ENCODE assay signal across 1 cellular context in the genomic region with DNA sequence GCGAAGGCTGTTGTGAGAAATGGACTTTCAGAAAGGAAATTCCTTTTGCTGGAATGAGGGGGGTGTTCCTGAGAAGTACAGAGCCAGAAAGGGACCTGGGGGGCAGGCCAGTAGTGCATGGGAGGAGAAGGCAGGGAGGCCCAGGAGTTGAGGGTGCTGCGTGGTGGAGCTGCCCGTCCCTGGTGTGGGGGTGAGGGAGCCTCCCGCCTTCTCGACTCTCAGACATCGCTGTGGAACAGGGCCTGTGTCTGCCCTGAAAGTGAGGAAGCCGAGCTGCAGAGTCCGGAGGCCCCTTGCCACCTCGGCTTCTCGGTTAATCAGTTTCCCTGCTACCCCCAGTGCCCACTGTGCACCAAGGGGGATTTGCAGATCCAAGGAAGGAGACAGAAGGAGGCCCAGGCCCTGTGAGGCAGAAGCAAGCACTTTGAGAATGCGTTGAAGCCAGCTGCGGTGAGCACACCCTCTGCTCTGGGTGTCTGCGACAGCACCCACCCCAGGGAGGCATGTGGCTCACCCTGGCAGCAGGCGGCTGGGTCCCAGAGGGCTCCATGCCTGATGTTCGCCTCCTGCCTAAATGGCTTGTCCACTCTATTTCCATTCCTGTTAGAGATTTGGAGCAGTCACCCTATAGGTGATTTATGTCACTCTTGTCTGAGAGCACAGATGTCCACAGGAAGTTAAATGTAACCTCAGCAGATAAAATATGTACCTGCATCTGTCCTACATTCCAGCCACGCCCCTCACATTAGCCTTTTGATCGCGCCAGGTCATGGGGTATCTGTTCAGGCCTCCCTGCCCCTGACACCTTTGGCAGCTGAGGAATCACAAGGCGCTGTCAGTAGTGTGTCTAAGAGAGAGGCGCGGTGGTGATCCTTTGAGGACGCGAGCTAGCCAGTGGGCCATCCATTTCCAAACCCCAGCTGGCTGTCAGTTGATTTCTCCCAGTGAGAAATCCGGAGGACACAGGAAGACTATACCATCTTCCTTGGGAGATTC.
TF ChIP-seq lines count a peak whose summit lies in the region.

No MANE protein-coding gene starts in this region.

TF ChIP-seq in K562, 482 proteins besides CTCF, POLR2A, EP300 and RAD21 (continued from another document and continues in another):
- TF ChIP-seq CBX5 (IDR thresholded peaks at IDR 0.05; ENCODE audit: borderline replicate concordance, low read depth) (no peak), TCF3 (CRISPR knock-in tag; IDR thresholded peaks at IDR 0.05) (peak; percentile 84), SREBF1 (IDR thresholded peaks at IDR 0.05; ENCODE audit: borderline replicate concordance, low read depth, low read length) (no peak), ZNF217 (CRISPR knock-in tag; IDR thresholded peaks at IDR 0.05) (no peak), TAF1 (IDR thresholded peaks at IDR 0.05; ENCODE audit: control insufficient read depth, extremely low read depth, insufficient read depth, low read length, severe bottlenecking) (no peak), ZNF436 (CRISPR knock-in tag; IDR thresholded peaks at IDR 0.05) (no peak), ZNF175 (CRISPR knock-in tag; IDR thresholded peaks at IDR 0.05; ENCODE audit: low read depth) (no peak), PTRF (tag; IDR thresholded peaks at IDR 0.05) (no peak), C11orf30 (IDR thresholded peaks at IDR 0.05; ENCODE audit: low read depth) (no peak), NFIX (CRISPR knock-in tag; IDR thresholded peaks at IDR 0.05; ENCODE audit: low read depth) (no peak), HDGF (IDR thresholded peaks at IDR 0.05) (0 out of 2 replicates have a peak, but pooled peaks have one; percentile 22), RBFOX2 (IDR thresholded peaks at IDR 0.05; ENCODE audit: low read depth, low read length) (peak; percentile 24; the same call in 1 of the 2 replicates), ZNF354B (CRISPR knock-in tag; IDR thresholded peaks at IDR 0.05) (no peak), SAFB2 (IDR thresholded peaks at IDR 0.05; ENCODE audit: borderline replicate concordance, low read depth, low read length, severe bottlenecking) (no peak), HMG20A (CRISPR knock-in tag; conservative IDR thresholded peaks at IDR 0.05) (no peak), MTA1 (IDR thresholded peaks at IDR 0.05; ENCODE audit: borderline replicate concordance) (no peak), ZEB2 (IDR thresholded peaks at IDR 0.05) (peak; percentile 84; the same call in 1 of the 2 replicates), ZSCAN29 (IDR thresholded peaks at IDR 0.05) (no peak), CSDE1 (IDR thresholded peaks at IDR 0.05) (no peak), ZKSCAN1 (IDR thresholded peaks at IDR 0.05; ENCODE audit: low read depth, low read length) (no peak), ZNF23 (CRISPR knock-in tag; IDR thresholded peaks at IDR 0.05) (no peak), DPF2 (IDR thresholded peaks at IDR 0.05) (peak; percentile 52), ZNF431 (CRISPR knock-in tag; IDR thresholded peaks at IDR 0.05) (no peak), NR3C1 (CRISPR knock-in tag; IDR thresholded peaks at IDR 0.05) (no peak), EP400 (IDR thresholded peaks at IDR 0.05) (no peak), TEAD4 (IDR thresholded peaks at IDR 0.05; ENCODE audit: low read length) (peak; percentile 89), TEAD4 (CRISPR knock-in tag; IDR thresholded peaks at IDR 0.05; ENCODE audit: borderline replicate concordance) (no peak), ZNF184 (CRISPR knock-in tag; IDR thresholded peaks at IDR 0.05) (no peak), ZNF695 (CRISPR knock-in tag; IDR thresholded peaks at IDR 0.05) (no peak), MCM3 (IDR thresholded peaks at IDR 0.05) (no peak), ZNF24 (IDR thresholded peaks at IDR 0.05) (no peak), DMBX1 (CRISPR knock-in tag; IDR thresholded peaks at IDR 0.05; ENCODE audit: borderline replicate concordance) (no peak; the same call in 1 of the 2 replicates)
- TF ChIP-seq, protein P1, sequence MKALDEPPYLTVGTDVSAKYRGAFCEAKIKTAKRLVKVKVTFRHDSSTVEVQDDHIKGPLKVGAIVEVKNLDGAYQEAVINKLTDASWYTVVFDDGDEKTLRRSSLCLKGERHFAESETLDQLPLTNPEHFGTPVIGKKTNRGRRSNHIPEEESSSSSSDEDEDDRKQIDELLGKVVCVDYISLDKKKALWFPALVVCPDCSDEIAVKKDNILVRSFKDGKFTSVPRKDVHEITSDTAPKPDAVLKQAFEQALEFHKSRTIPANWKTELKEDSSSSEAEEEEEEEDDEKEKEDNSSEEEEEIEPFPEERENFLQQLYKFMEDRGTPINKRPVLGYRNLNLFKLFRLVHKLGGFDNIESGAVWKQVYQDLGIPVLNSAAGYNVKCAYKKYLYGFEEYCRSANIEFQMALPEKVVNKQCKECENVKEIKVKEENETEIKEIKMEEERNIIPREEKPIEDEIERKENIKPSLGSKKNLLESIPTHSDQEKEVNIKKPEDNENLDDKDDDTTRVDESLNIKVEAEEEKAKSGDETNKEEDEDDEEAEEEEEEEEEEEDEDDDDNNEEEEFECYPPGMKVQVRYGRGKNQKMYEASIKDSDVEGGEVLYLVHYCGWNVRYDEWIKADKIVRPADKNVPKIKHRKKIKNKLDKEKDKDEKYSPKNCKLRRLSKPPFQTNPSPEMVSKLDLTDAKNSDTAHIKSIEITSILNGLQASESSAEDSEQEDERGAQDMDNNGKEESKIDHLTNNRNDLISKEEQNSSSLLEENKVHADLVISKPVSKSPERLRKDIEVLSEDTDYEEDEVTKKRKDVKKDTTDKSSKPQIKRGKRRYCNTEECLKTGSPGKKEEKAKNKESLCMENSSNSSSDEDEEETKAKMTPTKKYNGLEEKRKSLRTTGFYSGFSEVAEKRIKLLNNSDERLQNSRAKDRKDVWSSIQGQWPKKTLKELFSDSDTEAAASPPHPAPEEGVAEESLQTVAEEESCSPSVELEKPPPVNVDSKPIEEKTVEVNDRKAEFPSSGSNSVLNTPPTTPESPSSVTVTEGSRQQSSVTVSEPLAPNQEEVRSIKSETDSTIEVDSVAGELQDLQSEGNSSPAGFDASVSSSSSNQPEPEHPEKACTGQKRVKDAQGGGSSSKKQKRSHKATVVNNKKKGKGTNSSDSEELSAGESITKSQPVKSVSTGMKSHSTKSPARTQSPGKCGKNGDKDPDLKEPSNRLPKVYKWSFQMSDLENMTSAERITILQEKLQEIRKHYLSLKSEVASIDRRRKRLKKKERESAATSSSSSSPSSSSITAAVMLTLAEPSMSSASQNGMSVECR (CRISPR knock-in tag; IDR thresholded peaks at IDR 0.05) = peak; percentile 42; the same call in 1 of the 2 replicates
- TF ChIP-seq, protein P2, sequence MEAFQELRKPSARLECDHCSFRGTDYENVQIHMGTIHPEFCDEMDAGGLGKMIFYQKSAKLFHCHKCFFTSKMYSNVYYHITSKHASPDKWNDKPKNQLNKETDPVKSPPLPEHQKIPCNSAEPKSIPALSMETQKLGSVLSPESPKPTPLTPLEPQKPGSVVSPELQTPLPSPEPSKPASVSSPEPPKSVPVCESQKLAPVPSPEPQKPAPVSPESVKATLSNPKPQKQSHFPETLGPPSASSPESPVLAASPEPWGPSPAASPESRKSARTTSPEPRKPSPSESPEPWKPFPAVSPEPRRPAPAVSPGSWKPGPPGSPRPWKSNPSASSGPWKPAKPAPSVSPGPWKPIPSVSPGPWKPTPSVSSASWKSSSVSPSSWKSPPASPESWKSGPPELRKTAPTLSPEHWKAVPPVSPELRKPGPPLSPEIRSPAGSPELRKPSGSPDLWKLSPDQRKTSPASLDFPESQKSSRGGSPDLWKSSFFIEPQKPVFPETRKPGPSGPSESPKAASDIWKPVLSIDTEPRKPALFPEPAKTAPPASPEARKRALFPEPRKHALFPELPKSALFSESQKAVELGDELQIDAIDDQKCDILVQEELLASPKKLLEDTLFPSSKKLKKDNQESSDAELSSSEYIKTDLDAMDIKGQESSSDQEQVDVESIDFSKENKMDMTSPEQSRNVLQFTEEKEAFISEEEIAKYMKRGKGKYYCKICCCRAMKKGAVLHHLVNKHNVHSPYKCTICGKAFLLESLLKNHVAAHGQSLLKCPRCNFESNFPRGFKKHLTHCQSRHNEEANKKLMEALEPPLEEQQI (IDR thresholded peaks at IDR 0.05) = no peak
- TF ChIP-seq, protein P3, sequence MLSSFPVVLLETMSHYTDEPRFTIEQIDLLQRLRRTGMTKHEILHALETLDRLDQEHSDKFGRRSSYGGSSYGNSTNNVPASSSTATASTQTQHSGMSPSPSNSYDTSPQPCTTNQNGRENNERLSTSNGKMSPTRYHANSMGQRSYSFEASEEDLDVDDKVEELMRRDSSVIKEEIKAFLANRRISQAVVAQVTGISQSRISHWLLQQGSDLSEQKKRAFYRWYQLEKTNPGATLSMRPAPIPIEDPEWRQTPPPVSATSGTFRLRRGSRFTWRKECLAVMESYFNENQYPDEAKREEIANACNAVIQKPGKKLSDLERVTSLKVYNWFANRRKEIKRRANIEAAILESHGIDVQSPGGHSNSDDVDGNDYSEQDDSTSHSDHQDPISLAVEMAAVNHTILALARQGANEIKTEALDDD (IDR thresholded peaks at IDR 0.05) = no peak
- TF ChIP-seq, protein P4, sequence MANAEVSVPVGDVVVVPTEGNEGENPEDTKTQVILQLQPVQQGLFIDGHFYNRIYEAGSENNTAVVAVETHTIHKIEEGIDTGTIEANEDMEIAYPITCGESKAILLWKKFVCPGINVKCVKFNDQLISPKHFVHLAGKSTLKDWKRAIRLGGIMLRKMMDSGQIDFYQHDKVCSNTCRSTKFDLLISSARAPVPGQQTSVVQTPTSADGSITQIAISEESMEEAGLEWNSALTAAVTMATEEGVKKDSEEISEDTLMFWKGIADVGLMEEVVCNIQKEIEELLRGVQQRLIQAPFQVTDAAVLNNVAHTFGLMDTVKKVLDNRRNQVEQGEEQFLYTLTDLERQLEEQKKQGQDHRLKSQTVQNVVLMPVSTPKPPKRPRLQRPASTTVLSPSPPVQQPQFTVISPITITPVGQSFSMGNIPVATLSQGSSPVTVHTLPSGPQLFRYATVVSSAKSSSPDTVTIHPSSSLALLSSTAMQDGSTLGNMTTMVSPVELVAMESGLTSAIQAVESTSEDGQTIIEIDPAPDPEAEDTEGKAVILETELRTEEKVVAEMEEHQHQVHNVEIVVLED (CRISPR knock-in tag; IDR thresholded peaks at IDR 0.05) = no peak
- TF ChIP-seq, protein P5, sequence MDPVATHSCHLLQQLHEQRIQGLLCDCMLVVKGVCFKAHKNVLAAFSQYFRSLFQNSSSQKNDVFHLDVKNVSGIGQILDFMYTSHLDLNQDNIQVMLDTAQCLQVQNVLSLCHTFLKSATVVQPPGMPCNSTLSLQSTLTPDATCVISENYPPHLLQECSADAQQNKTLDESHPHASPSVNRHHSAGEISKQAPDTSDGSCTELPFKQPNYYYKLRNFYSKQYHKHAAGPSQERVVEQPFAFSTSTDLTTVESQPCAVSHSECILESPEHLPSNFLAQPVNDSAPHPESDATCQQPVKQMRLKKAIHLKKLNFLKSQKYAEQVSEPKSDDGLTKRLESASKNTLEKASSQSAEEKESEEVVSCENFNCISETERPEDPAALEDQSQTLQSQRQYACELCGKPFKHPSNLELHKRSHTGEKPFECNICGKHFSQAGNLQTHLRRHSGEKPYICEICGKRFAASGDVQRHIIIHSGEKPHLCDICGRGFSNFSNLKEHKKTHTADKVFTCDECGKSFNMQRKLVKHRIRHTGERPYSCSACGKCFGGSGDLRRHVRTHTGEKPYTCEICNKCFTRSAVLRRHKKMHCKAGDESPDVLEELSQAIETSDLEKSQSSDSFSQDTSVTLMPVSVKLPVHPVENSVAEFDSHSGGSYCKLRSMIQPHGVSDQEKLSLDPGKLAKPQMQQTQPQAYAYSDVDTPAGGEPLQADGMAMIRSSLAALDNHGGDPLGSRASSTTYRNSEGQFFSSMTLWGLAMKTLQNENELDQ (CRISPR knock-in tag; IDR thresholded peaks at IDR 0.05; ENCODE audit: borderline replicate concordance) = no peak
- TF ChIP-seq, protein P6, sequence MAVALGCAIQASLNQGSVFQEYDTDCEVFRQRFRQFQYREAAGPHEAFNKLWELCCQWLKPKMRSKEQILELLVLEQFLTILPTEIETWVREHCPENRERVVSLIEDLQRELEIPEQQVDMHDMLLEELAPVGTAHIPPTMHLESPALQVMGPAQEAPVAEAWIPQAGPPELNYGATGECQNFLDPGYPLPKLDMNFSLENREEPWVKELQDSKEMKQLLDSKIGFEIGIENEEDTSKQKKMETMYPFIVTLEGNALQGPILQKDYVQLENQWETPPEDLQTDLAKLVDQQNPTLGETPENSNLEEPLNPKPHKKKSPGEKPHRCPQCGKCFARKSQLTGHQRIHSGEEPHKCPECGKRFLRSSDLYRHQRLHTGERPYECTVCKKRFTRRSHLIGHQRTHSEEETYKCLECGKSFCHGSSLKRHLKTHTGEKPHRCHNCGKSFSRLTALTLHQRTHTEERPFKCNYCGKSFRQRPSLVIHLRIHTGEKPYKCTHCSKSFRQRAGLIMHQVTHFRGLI (CRISPR knock-in tag; IDR thresholded peaks at IDR 0.05) = no peak
- TF ChIP-seq, protein P7, sequence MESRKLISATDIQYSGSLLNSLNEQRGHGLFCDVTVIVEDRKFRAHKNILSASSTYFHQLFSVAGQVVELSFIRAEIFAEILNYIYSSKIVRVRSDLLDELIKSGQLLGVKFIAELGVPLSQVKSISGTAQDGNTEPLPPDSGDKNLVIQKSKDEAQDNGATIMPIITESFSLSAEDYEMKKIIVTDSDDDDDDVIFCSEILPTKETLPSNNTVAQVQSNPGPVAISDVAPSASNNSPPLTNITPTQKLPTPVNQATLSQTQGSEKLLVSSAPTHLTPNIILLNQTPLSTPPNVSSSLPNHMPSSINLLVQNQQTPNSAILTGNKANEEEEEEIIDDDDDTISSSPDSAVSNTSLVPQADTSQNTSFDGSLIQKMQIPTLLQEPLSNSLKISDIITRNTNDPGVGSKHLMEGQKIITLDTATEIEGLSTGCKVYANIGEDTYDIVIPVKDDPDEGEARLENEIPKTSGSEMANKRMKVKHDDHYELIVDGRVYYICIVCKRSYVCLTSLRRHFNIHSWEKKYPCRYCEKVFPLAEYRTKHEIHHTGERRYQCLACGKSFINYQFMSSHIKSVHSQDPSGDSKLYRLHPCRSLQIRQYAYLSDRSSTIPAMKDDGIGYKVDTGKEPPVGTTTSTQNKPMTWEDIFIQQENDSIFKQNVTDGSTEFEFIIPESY (CRISPR knock-in tag; IDR thresholded peaks at IDR 0.05) = no peak
- TF ChIP-seq, protein P8, sequence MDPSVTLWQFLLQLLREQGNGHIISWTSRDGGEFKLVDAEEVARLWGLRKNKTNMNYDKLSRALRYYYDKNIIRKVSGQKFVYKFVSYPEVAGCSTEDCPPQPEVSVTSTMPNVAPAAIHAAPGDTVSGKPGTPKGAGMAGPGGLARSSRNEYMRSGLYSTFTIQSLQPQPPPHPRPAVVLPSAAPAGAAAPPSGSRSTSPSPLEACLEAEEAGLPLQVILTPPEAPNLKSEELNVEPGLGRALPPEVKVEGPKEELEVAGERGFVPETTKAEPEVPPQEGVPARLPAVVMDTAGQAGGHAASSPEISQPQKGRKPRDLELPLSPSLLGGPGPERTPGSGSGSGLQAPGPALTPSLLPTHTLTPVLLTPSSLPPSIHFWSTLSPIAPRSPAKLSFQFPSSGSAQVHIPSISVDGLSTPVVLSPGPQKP (CRISPR knock-in tag; IDR thresholded peaks at IDR 0.05) = no peak
